15 cellular contexts compared by ENCODE assay signal in genomic region chr2:48144777-48145176, GRCh38.
A peak's percentile ranks its signal among the peaks of the same experiment; 100 is the strongest.
DNase-seq lines count a peak whose midpoint lies in the region; ATAC-seq, FAIRE-seq and TF ChIP-seq lines count a peak whose summit lies in the region.
"Had no signal": no experiment of that assay in that cellular context is flagged by ENCODE, and none has a peak within 500 bp of the region (broad histone marks: within the 10 kb centered on the region; RNA-seq: fewer than 3 reads in every experiment).

No MANE protein-coding gene starts in this region.

- CTCF ChIA-PET in activated CD4-positive, alpha-beta T cell treated with anti-CD3 and anti-CD28 coated beads, Interleukin-2, amount 10 ng/mL, durations not matched to agents 7 days and 5 days (lab: Charles Lee): interaction anchor here (0.9 to 2.1 kb wide), 3 partner anchors 21 to 262 kb away, joined by 3 to 6 read pairs (median 3); no protein-coding TSS in a partner anchor
- CTCF ChIA-PET in activated CD8-positive, alpha-beta T cell treated with anti-CD3 and anti-CD28 coated beads, Interleukin-2, amount 10 ng/mL, durations not matched to agents 7 days and 5 days (lab: Charles Lee): interaction anchor here (1.5 kb wide), 1 partner anchor 38 kb away, joined by 4 read pairs; no protein-coding TSS in a partner anchor

- peaks cover 20% of the 10 kb centered on the region for H3K4me1 Mint-ChIP-seq in activated CD4-positive, alpha-beta T cell treated with anti-CD3 and anti-CD28 coated beads, Interleukin-2, amount 10 ng/mL, durations not matched to agents 7 days and 5 days
- H3K4me1 Mint-ChIP-seq in activated CD8-positive, alpha-beta T cell treated with anti-CD3 and anti-CD28 coated beads, Interleukin-2, amount 10 ng/mL, durations not matched to agents 7 days and 5 days (ENCODE audit: low read depth): peaks cover 25% of the 10 kb centered on the region
- H3K4me1 Mint-ChIP-seq in natural killer cell treated with Interleukin-12 subunit alpha and Interleukin-12 subunit beta and Interleukin-15 and Interleukin-18, amount 100 ng/mL, for 72 hours (ENCODE audit: low read depth in 2 of 2): peaks cover 31% of the 10 kb centered on the region in 2 donors

- no peaks in the 10 kb centered on the region for H3K79me2 ChIP-seq in MM.1S (ENCODE audit: low read length)

- H3K9me3 ChIP-seq in MM.1S (replicated peaks; ENCODE audit: insufficient read depth, low read length): no peaks in the 10 kb centered on the region

- H3F3A ChIP-seq in MM.1S (ENCODE audit: insufficient read depth, low read length): no peaks in the 10 kb centered on the region

- no peaks in the 10 kb centered on the region for H3K27me3 ChIP-seq in MM.1S (replicated peaks; ENCODE audit: insufficient read depth, low read length)

- no peak for FAIRE-seq in frontal cortex (lab: Jason Lieb, UNC)
- FAIRE-seq: HTR-8/SVneo, urothelium cell line had no signal

- no peaks in the 10 kb centered on the region for H3K36me3 ChIP-seq in MM.1S (replicated peaks; ENCODE audit: insufficient read depth, low read length)

- peaks cover 4% of the 10 kb centered on the region for H3K27me3 Mint-ChIP-seq in activated CD4-positive, alpha-beta T cell treated with anti-CD3 and anti-CD28 coated beads, Interleukin-2, amount 10 ng/mL, durations not matched to agents 7 days and 5 days
- H3K27me3 Mint-ChIP-seq in activated CD8-positive, alpha-beta T cell treated with anti-CD3 and anti-CD28 coated beads, Interleukin-2, amount 10 ng/mL, durations not matched to agents 7 days and 5 days (ENCODE audit: low read depth): peaks cover 5% of the 10 kb centered on the region
- H3K27me3 Mint-ChIP-seq in natural killer cell treated with Interleukin-12 subunit alpha and Interleukin-12 subunit beta and Interleukin-15 and Interleukin-18, amount 100 ng/mL, for 72 hours: peaks cover 0 to 2% of the 10 kb centered on the region in 2 donors

- H3K4me1 ChIP-seq in MM.1S (ENCODE audit: low read length): no peaks in the 10 kb centered on the region

- H3K27ac Mint-ChIP-seq in activated CD4-positive, alpha-beta T cell treated with anti-CD3 and anti-CD28 coated beads, Interleukin-2, amount 10 ng/mL, durations not matched to agents 7 days and 5 days: no peak overlapping the region
- H3K27ac Mint-ChIP-seq in activated CD8-positive, alpha-beta T cell treated with anti-CD3 and anti-CD28 coated beads, Interleukin-2, amount 10 ng/mL, durations not matched to agents 7 days and 5 days: peak overlapping the region; percentile 71
- peak overlapping the region; percentile 50 to 91 for H3K27ac Mint-ChIP-seq in natural killer cell treated with Interleukin-12 subunit alpha and Interleukin-12 subunit beta and Interleukin-15 and Interleukin-18, amount 100 ng/mL, for 72 hours

- TF ChIP-seq CTCF in MM.1S (IDR thresholded peaks at IDR 0.05; ENCODE audit: low read length): no peak

- no peak overlapping the region for H3K27ac ChIP-seq in MM.1S (ENCODE audit: low read length)

- H3K36me3 Mint-ChIP-seq in activated CD4-positive, alpha-beta T cell treated with anti-CD3 and anti-CD28 coated beads, Interleukin-2, amount 10 ng/mL, durations not matched to agents 7 days and 5 days (ENCODE audit: low read depth): peaks cover 5% of the 10 kb centered on the region
- H3K36me3 Mint-ChIP-seq in activated CD8-positive, alpha-beta T cell treated with anti-CD3 and anti-CD28 coated beads, Interleukin-2, amount 10 ng/mL, durations not matched to agents 7 days and 5 days (ENCODE audit: low read depth): peaks cover 7% of the 10 kb centered on the region
- no peaks in the 10 kb centered on the region for H3K36me3 Mint-ChIP-seq in natural killer cell treated with Interleukin-12 subunit alpha and Interleukin-12 subunit beta and Interleukin-15 and Interleukin-18, amount 100 ng/mL, for 72 hours

- H3K4me3 Mint-ChIP-seq in activated CD4-positive, alpha-beta T cell treated with anti-CD3 and anti-CD28 coated beads, Interleukin-2, amount 10 ng/mL, durations not matched to agents 7 days and 5 days: no peak overlapping the region
- no peak overlapping the region for H3K4me3 Mint-ChIP-seq in activated CD8-positive, alpha-beta T cell treated with anti-CD3 and anti-CD28 coated beads, Interleukin-2, amount 10 ng/mL, durations not matched to agents 7 days and 5 days
- peak overlapping the region; percentile 51 for H3K4me3 Mint-ChIP-seq in natural killer cell treated with Interleukin-12 subunit alpha and Interleukin-12 subunit beta and Interleukin-15 and Interleukin-18, amount 100 ng/mL, for 72 hours
- H3K4me3 Mint-ChIP-seq: T-helper 1 cell treated with Interleukin-12 subunit alpha and Interleukin-12 subunit beta and Interleukin-4 antibody, amounts not matched to agents 30 μg/mL and 1 μg/mL, for 36 hours had no signal

- H3K4me2 ChIP-seq in MM.1S (ENCODE audit: low read depth, low read length): peak overlapping the region; percentile 27; the same call in 1 of the 2 replicates

- no peak overlapping the region for H3K9ac ChIP-seq in MM.1S (ENCODE audit: low read length)

- no peak overlapping the region for H2AFZ ChIP-seq in MM.1S (ENCODE audit: low read length)

- H4K20me1 ChIP-seq in MM.1S (ENCODE audit: insufficient read depth, low read length): no peaks in the 10 kb centered on the region

- POLR2A ChIA-PET in activated CD4-positive, alpha-beta T cell treated with anti-CD3 and anti-CD28 coated beads, Interleukin-2, amount 10 ng/mL, durations not matched to agents 7 days and 5 days (lab: Charles Lee): interaction anchor here (0.5 kb wide), 1 partner anchor 362 kb away, joined by 3 read pairs; no protein-coding TSS in a partner anchor
- POLR2A ChIA-PET in activated CD8-positive, alpha-beta T cell treated with anti-CD3 and anti-CD28 coated beads, Interleukin-2, amount 10 ng/mL, durations not matched to agents 7 days and 5 days (lab: Charles Lee): interaction anchor here (0.7 kb wide), 1 partner anchor 36 kb away, joined by 3 read pairs; no protein-coding TSS in a partner anchor

- H3K9me3 Mint-ChIP-seq in activated CD4-positive, alpha-beta T cell treated with anti-CD3 and anti-CD28 coated beads, Interleukin-2, amount 10 ng/mL, durations not matched to agents 7 days and 5 days: peaks cover 5% of the 10 kb centered on the region
- no peaks in the 10 kb centered on the region for H3K9me3 Mint-ChIP-seq in activated CD8-positive, alpha-beta T cell treated with anti-CD3 and anti-CD28 coated beads, Interleukin-2, amount 10 ng/mL, durations not matched to agents 7 days and 5 days (ENCODE audit: insufficient read depth)
- H3K9me3 Mint-ChIP-seq in natural killer cell treated with Interleukin-12 subunit alpha and Interleukin-12 subunit beta and Interleukin-15 and Interleukin-18, amount 100 ng/mL, for 72 hours: no peaks in the 10 kb centered on the region

- no peaks in the 10 kb centered on the region for H3K9me2 ChIP-seq in MM.1S (replicated peaks; ENCODE audit: insufficient read depth, low read length)

- no peak overlapping the region for H3K4me3 ChIP-seq in MM.1S (ENCODE audit: low read length)

- peak; percentile 9 for DNase-seq in activated CD4-positive, alpha-beta T cell treated with anti-CD3 and anti-CD28 coated beads, Interleukin-2, amount 10 ng/mL, durations not matched to agents 7 days and 5 days
- no peak for DNase-seq in activated CD4-positive, alpha-beta T cell treated with anti-CD3 and anti-CD28 coated beads for 1 hour
- DNase-seq in MM.1S: peak; percentile 48
- peak; percentile 28 for DNase-seq in activated CD8-positive, alpha-beta T cell treated with anti-CD3 and anti-CD28 coated beads, Interleukin-2, amount 10 ng/mL, durations not matched to agents 7 days and 5 days
- no peak for DNase-seq in natural killer cell treated with Interleukin-12 subunit alpha and Interleukin-12 subunit beta and Interleukin-15 and Interleukin-18, amount 100 ng/mL, for 72 hours (ENCODE audit: low spot score)
- no peak for DNase-seq in DMS114 treated with DMSO at 0.1 percent for 48 hours (lab: John Stamatoyannopoulos, UW; ENCODE audit: unreplicated experiment)
- no peak for DNase-seq in frontal cortex (ENCODE audit: low spot score in 2 of 2)
- DNase-seq: activated T-cell treated with anti-CD3 and anti-CD28 coated beads, Interleukin-2, amount 50 U/mL, for 1 hour; AML-193; glutamatergic neuron; NCI-H526 had no signal

- no peak for ATAC-seq in activated CD8-positive, alpha-beta T cell treated with anti-CD3 and anti-CD28 coated beads, Interleukin-2, amount 10 ng/mL, durations not matched to agents 7 days and 5 days
- ATAC-seq in natural killer cell treated with Interleukin-12 subunit alpha and Interleukin-12 subunit beta and Interleukin-15 and Interleukin-18, amount 100 ng/mL, for 72 hours: no peak
- no peak for ATAC-seq in HG03565 (IDR thresholded peaks at IDR 0.05; ENCODE audit: unreplicated experiment)

Comparison
In these comparisons a context has a peak if more than half of its experiments do, and no peak if none do; other contexts are left out.
1. DNase-seq: peak in activated CD4-positive, alpha-beta T cell treated with anti-CD3 and anti-CD28 coated beads, Interleukin-2, amount 10 ng/mL, durations not matched to agents 7 days and 5 days (single experiment), MM.1S (single experiment) and activated CD8-positive, alpha-beta T cell treated with anti-CD3 and anti-CD28 coated beads, Interleukin-2, amount 10 ng/mL, durations not matched to agents 7 days and 5 days (single experiment); none in activated CD4-positive, alpha-beta T cell treated with anti-CD3 and anti-CD28 coated beads for 1 hour (single experiment), natural killer cell treated with Interleukin-12 subunit alpha and Interleukin-12 subunit beta and Interleukin-15 and Interleukin-18, amount 100 ng/mL, for 72 hours (single experiment), DMS114 treated with DMSO at 0.1 percent for 48 hours (single experiment) and frontal cortex (0 of 2).